19 cellular contexts compared by ENCODE assay signal in genomic region chr10:70094287-70094686, GRCh38. TPM values are rescaled to one million over a fixed set of nuclear protein-coding genes. Genes with fewer than 3 reads are reported as not detected.
DNase-seq lines count a peak whose midpoint lies in the region; ATAC-seq and FAIRE-seq lines count a peak whose summit lies in the region.
"Had no signal": no experiment of that assay in that cellular context is flagged by ENCODE, and none has a peak within 500 bp of the region (broad histone marks: within the 10 kb centered on the region; RNA-seq: fewer than 3 reads in every experiment).

No MANE protein-coding gene starts in this region.

- H3K36me3 ChIP-seq in CD4-positive, alpha-beta memory T cell (ENCODE audit: insufficient read depth, low read length): peaks cover 7% of the 10 kb centered on the region
- H3K36me3 ChIP-seq in naive thymus-derived CD4-positive, alpha-beta T cell (ENCODE audit: control insufficient read depth in 2 of 3, insufficient read depth in 3 of 3, low read length in 3 of 3): peaks cover 0 to 9% (median 7%) of the 10 kb centered on the region in 3 experiments

- peak overlapping the region in 1 of 2 donors; percentile 26 for H3K4me3 ChIP-seq in CD4-positive, alpha-beta memory T cell (ENCODE audit: low read length in 2 of 2)
- H3K4me3 ChIP-seq in naive thymus-derived CD4-positive, alpha-beta T cell (ENCODE audit: low read length): peak overlapping the region; percentile 73

- peak overlapping the region; percentile 78 to 95 for H3K4me3 Mint-ChIP-seq in activated T-cell treated with anti-CD3 and anti-CD28 coated beads, Interleukin-2, amount 50 U/mL, for 72 hours
- no peak overlapping the region for H3K4me3 Mint-ChIP-seq in activated T-cell treated with anti-CD3 and anti-CD28 coated beads, Interleukin-2, amount 50 U/mL, for 24 hours
- H3K4me3 Mint-ChIP-seq in CD4-positive, alpha-beta memory T cell: peak overlapping the region in 6 of 8 donors; percentile 16 to 87 (median 54)
- peak overlapping the region in 8 of 10 donors; percentile 20 to 96 (median 86) for H3K4me3 Mint-ChIP-seq in naive thymus-derived CD4-positive, alpha-beta T cell
- H3K4me3 Mint-ChIP-seq: CD14-positive monocyte, IgD-negative memory B cell had no signal

- peaks cover 45% of the 10 kb centered on the region for H3K4me1 ChIP-seq in CD4-positive, alpha-beta memory T cell (ENCODE audit: insufficient read depth, low read length)
- H3K4me1 ChIP-seq in naive thymus-derived CD4-positive, alpha-beta T cell (ENCODE audit: control insufficient read depth in 2 of 2, insufficient read depth in 2 of 2, low read length in 2 of 2): peaks cover 17 to 29% of the 10 kb centered on the region in 2 donors

- H3K27ac Mint-ChIP-seq in activated T-cell treated with anti-CD3 and anti-CD28 coated beads, Interleukin-2, amount 50 U/mL, for 72 hours: no peak overlapping the region
- no peak overlapping the region for H3K27ac Mint-ChIP-seq in activated T-cell treated with anti-CD3 and anti-CD28 coated beads, Interleukin-2, amount 50 U/mL, for 24 hours
- H3K27ac Mint-ChIP-seq in CD4-positive, alpha-beta memory T cell: peak overlapping the region in 6 of 7 donors; percentile 6 to 98 (median 38)
- H3K27ac Mint-ChIP-seq in naive thymus-derived CD4-positive, alpha-beta T cell: peak overlapping the region in 3 of 9 donors; percentile 43 to 98 (median 92)
- H3K27ac Mint-ChIP-seq: IgD-negative memory B cell had no signal

- H3K27ac ChIP-seq in CD4-positive, alpha-beta memory T cell (ENCODE audit: low read depth, low read length): peak overlapping the region; percentile 61
- H3K27ac ChIP-seq in naive thymus-derived CD4-positive, alpha-beta T cell (ENCODE audit: low read depth, low read length): no peak overlapping the region

- CTCF ChIA-PET in CD4-positive, alpha-beta memory T cell (lab: Charles Lee; ENCODE audit: partially characterized antibody): interaction anchor here (1.0 to 5.6 kb wide), 4 partner anchors 9 to 52 kb away, joined by 3 to 92 read pairs (median 32); partner anchors contain the start of gene TYSND1
- CTCF ChIA-PET in naive thymus-derived CD4-positive, alpha-beta T cell (lab: Charles Lee): interaction anchor here (0.6 to 5.3 kb wide), 8 partner anchors 12 to 377 kb away, joined by 3 to 40 read pairs (median 3); partner anchors contain the start of gene TYSND1

- peaks cover 0 to 2% of the 10 kb centered on the region in 2 donors for H3K36me3 Mint-ChIP-seq in activated T-cell treated with anti-CD3 and anti-CD28 coated beads, Interleukin-2, amount 50 U/mL, for 72 hours (ENCODE audit: insufficient read depth in 2 of 2)
- peaks cover 10% of the 10 kb centered on the region for H3K36me3 Mint-ChIP-seq in activated T-cell treated with anti-CD3 and anti-CD28 coated beads, Interleukin-2, amount 50 U/mL, for 24 hours (ENCODE audit: low read depth)
- H3K36me3 Mint-ChIP-seq in CD4-positive, alpha-beta memory T cell: peaks cover 16 to 30% of the 10 kb centered on the region in 2 donors
- H3K36me3 Mint-ChIP-seq in naive thymus-derived CD4-positive, alpha-beta T cell: peaks cover 0 to 24% (median 6%) of the 10 kb centered on the region in 5 donors
- H3K36me3 Mint-ChIP-seq: IgD-negative memory B cell had no signal

- no peak for ATAC-seq in activated T-cell treated with anti-CD3 and anti-CD28 coated beads, Interleukin-2, amount 50 U/mL, for 72 hours (replicated peaks in 1 of 2)
- ATAC-seq in naive thymus-derived CD4-positive, alpha-beta T cell: no peak
- ATAC-seq: HCT116 had no signal

- no peak for FAIRE-seq in GM19239 (lab: Jason Lieb, UNC)

- no peaks in the 10 kb centered on the region for H3K27me3 Mint-ChIP-seq in activated T-cell treated with anti-CD3 and anti-CD28 coated beads, Interleukin-2, amount 50 U/mL, for 72 hours (ENCODE audit: low read depth)
- no peaks in the 10 kb centered on the region for H3K27me3 Mint-ChIP-seq in activated T-cell treated with anti-CD3 and anti-CD28 coated beads, Interleukin-2, amount 50 U/mL, for 24 hours
- H3K27me3 Mint-ChIP-seq in CD4-positive, alpha-beta memory T cell: no peaks in the 10 kb centered on the region
- H3K27me3 Mint-ChIP-seq in naive thymus-derived CD4-positive, alpha-beta T cell: no peaks in the 10 kb centered on the region

- no peak for DNase-seq in activated T-cell treated with anti-CD3 and anti-CD28 coated beads, Interleukin-2, amount 50 U/mL, for 72 hours
- DNase-seq in activated T-cell treated with anti-CD3 and anti-CD28 coated beads, Interleukin-2, amount 50 U/mL, for 24 hours: no peak
- no peak for DNase-seq in CD4-positive, alpha-beta memory T cell
- DNase-seq in NCI-H526 treated with DMSO at 0.1 percent for 48 hours (lab: John Stamatoyannopoulos, UW) (peak; percentile 37), GM19239 (ENCODE audit: insufficient read length, low spot score) (no peak), NCI-H2081 treated with DMSO at 0.1 percent for 48 hours (lab: John Stamatoyannopoulos, UW) (no peak)
- DNase-seq in naive thymus-derived CD4-positive, alpha-beta T cell: no peak
- DNase-seq: DND-41; GDM1; NCI-H1048; NCI-H146; NCI-H226; NCI-H69; NK-92 treated with Interleukin-12 subunit alpha and Interleukin-12 subunit beta, amount 100 ng/mL, for 24 hours; OCI-M1; RPMI8226 had no signal

- POLR2A ChIA-PET in CD4-positive, alpha-beta memory T cell (lab: Charles Lee; ENCODE audit: partially characterized antibody): interaction anchor here (1.9 to 5.3 kb wide), 6 partner anchors 10 to 311 kb away, joined by 5 to 81 read pairs (median 14); partner anchors contain the start of genes EIF4EBP2, SAR1A and TYSND1
- POLR2A ChIA-PET in naive thymus-derived CD4-positive, alpha-beta T cell (lab: Charles Lee): interaction anchor here (0.9 to 2.8 kb wide), 6 partner anchors 9 to 309 kb away, joined by 3 to 14 read pairs (median 6); partner anchors contain the start of genes EIF4EBP2, SAR1A and TYSND1

- H3K9me3 ChIP-seq in CD4-positive, alpha-beta memory T cell (ENCODE audit: control insufficient read depth in 1 of 2, low read length in 2 of 2): no peaks in the 10 kb centered on the region
- no peaks in the 10 kb centered on the region for H3K9me3 ChIP-seq in naive thymus-derived CD4-positive, alpha-beta T cell (ENCODE audit: control insufficient read depth in 2 of 3, low read length in 3 of 3)

- no peaks in the 10 kb centered on the region for H3K9me3 Mint-ChIP-seq in activated T-cell treated with anti-CD3 and anti-CD28 coated beads, Interleukin-2, amount 50 U/mL, for 72 hours
- no peaks in the 10 kb centered on the region for H3K9me3 Mint-ChIP-seq in activated T-cell treated with anti-CD3 and anti-CD28 coated beads, Interleukin-2, amount 50 U/mL, for 24 hours
- no peaks in the 10 kb centered on the region for H3K9me3 Mint-ChIP-seq in CD4-positive, alpha-beta memory T cell
- peaks cover 0 to 3% (median 0%) of the 10 kb centered on the region in 11 donors for H3K9me3 Mint-ChIP-seq in naive thymus-derived CD4-positive, alpha-beta T cell
- H3K9me3 Mint-ChIP-seq: CD14-positive monocyte, IgD-negative memory B cell had no signal

- H3K27me3 ChIP-seq in CD4-positive, alpha-beta memory T cell (ENCODE audit: insufficient read depth, low read length): no peaks in the 10 kb centered on the region
- H3K27me3 ChIP-seq in naive thymus-derived CD4-positive, alpha-beta T cell (ENCODE audit: control insufficient read depth in 2 of 2, insufficient read depth in 2 of 2, low read length in 2 of 2): no peaks in the 10 kb centered on the region

- H3K4me1 Mint-ChIP-seq in activated T-cell treated with anti-CD3 and anti-CD28 coated beads, Interleukin-2, amount 50 U/mL, for 72 hours (ENCODE audit: low read depth): peaks cover 37% of the 10 kb centered on the region
- H3K4me1 Mint-ChIP-seq in activated T-cell treated with anti-CD3 and anti-CD28 coated beads, Interleukin-2, amount 50 U/mL, for 24 hours (ENCODE audit: low read depth): peaks cover 42% of the 10 kb centered on the region
- H3K4me1 Mint-ChIP-seq in CD4-positive, alpha-beta memory T cell: peaks cover 27 to 46% (median 37%) of the 10 kb centered on the region in 4 donors
- peaks cover 18 to 64% (median 56%) of the 10 kb centered on the region in 7 donors for H3K4me1 Mint-ChIP-seq in naive thymus-derived CD4-positive, alpha-beta T cell
- H3K4me1 Mint-ChIP-seq: IgD-negative memory B cell had no signal

- intact Hi-C loops in CD4-positive, alpha-beta memory T cell (cut with micrococcal nuclease): no loop called here
- intact Hi-C loops in naive thymus-derived CD4-positive, alpha-beta T cell (cut with micrococcal nuclease): loop anchor here in 1 of 2 donors (5.0 kb wide), 2 partner anchors 723 to 793 kb away; partner anchors contain the start of genes PCBD1 and SGPL1

RNA-seq across cellular contexts. Expression of gene AIFM2, which starts 38.3 kb away (rescaled TPM):
- 1 to 10 TPM; 6.4 to 7.2 TPM for total RNA-seq in activated T-cell treated with anti-CD3 and anti-CD28 coated beads, Interleukin-2, amount 50 U/mL, for 72 hours
- total RNA-seq in CD4-positive, alpha-beta memory T cell: 1 to 10 TPM; 4.7 to 5.8 TPM
- polyA plus RNA-seq in CD4-positive, alpha-beta memory T cell: 1 to 10 TPM in 1 of 2 donors, under 1 TPM in 1; 0.68 to 2.7 TPM
- total RNA-seq in naive thymus-derived CD4-positive, alpha-beta T cell: 1 to 10 TPM; 3.0 to 5.5 (median 3.2) TPM
- 1 to 10 TPM in 1 of 2 donors, under 1 TPM in 1; 0.91 to 2.9 TPM for polyA plus RNA-seq in naive thymus-derived CD4-positive, alpha-beta T cell

RNA-seq across cellular contexts. Expression of gene MACROH2A2, which starts 41.6 kb away (rescaled TPM):
- total RNA-seq in activated T-cell treated with anti-CD3 and anti-CD28 coated beads, Interleukin-2, amount 50 U/mL, for 72 hours: 1 to 10 TPM; 6.2 to 8.4 TPM
- total RNA-seq in CD4-positive, alpha-beta memory T cell: 1 to 10 TPM; 4.8 to 5.5 TPM
- polyA plus RNA-seq in CD4-positive, alpha-beta memory T cell: 1 to 10 TPM; 4.6 to 5.6 TPM
- total RNA-seq in naive thymus-derived CD4-positive, alpha-beta T cell: 1 to 10 TPM; 3.1 to 6.0 (median 4.2) TPM
- polyA plus RNA-seq in naive thymus-derived CD4-positive, alpha-beta T cell: 1 to 10 TPM; 3.8 to 4.6 TPM
- polyA plus RNA-seq: IgD-negative memory B cell had no signal

RNA-seq across cellular contexts. Expression of gene TYSND1, which starts 52.2 kb away (rescaled TPM):
- total RNA-seq in activated T-cell treated with anti-CD3 and anti-CD28 coated beads, Interleukin-2, amount 50 U/mL, for 72 hours: 10 to 100 TPM; 11.8 to 13.8 TPM
- 10 to 100 TPM; 29.3 to 31.4 TPM for total RNA-seq in CD4-positive, alpha-beta memory T cell
- 10 to 100 TPM; 16.4 to 21.9 TPM for polyA plus RNA-seq in CD4-positive, alpha-beta memory T cell
- 10 to 100 TPM; 13.8 to 35.9 (median 19.5) TPM for total RNA-seq in naive thymus-derived CD4-positive, alpha-beta T cell
- 10 to 100 TPM; 21.0 to 25.0 TPM for polyA plus RNA-seq in naive thymus-derived CD4-positive, alpha-beta T cell

Comparison
In these comparisons a context has a peak if more than half of its experiments do, and no peak if none do; other contexts are left out.
1. H3K27ac Mint-ChIP-seq: peak in CD4-positive, alpha-beta memory T cell (6 of 7); none in activated T-cell treated with anti-CD3 and anti-CD28 coated beads, Interleukin-2, amount 50 U/mL, for 72 hours (single experiment) and activated T-cell treated with anti-CD3 and anti-CD28 coated beads, Interleukin-2, amount 50 U/mL, for 24 hours (single experiment).